Comparison of ENCODE assay signal across 8 cellular contexts in genomic region chr14:54902143-54902520, GRCh38. TPM values are rescaled to one million over a fixed set of nuclear protein-coding genes. Genes with fewer than 3 reads are reported as not detected.
DNase-seq lines count a peak whose midpoint lies in the region; TF ChIP-seq lines count a peak whose summit lies in the region.

No MANE protein-coding gene starts in this region.

- H2AFZ ChIP-seq in GM23248 (peak overlapping the region; percentile 84), hepatocyte (peak overlapping the region; percentile 81)

- H3K4me2 ChIP-seq in GM23248 (ENCODE audit: unreplicated experiment): peak overlapping the region; percentile 94
- H3K4me2 ChIP-seq in hepatocyte: peak overlapping the region; percentile 98
- H3K4me2 ChIP-seq in skeletal muscle satellite cell (ENCODE audit: low read length): peak overlapping the region; percentile 100

- H3K79me2 ChIP-seq in GM23248 (ENCODE audit: insufficient read depth) (no peaks in the 10 kb centered on the region), hepatocyte (peaks cover 29% of the 10 kb centered on the region)

- DNase-seq in GM06990 (ENCODE audit: extremely low read depth, insufficient read length) (peak; percentile 81), GM23248 (peak; percentile 89), T-helper 1 cell (peak; percentile 67 to 91 (median 75)), hepatocyte (ENCODE audit: low spot score) (peak; percentile 89), HPDE6-E6E7 (ENCODE audit: extremely low spot score) (no peak)

- H3K4me3 ChIP-seq in GM06990 (replicated peaks; ENCODE audit: low read depth, low read length) (peak overlapping the region; percentile 85), GM23248 (peak overlapping the region; percentile 82), hepatocyte (peak overlapping the region; percentile 95), skeletal muscle satellite cell (ENCODE audit: low read length) (peak overlapping the region; percentile 93)

- H3K9ac ChIP-seq in GM23248 (peak overlapping the region; percentile 77), skeletal muscle satellite cell (ENCODE audit: low read depth, low read length) (peak overlapping the region; percentile 67)

- H3K27ac ChIP-seq in GM23248 (no peak overlapping the region), KOPT-K1 (ENCODE audit: low read depth, low read length, poor library complexity, severe bottlenecking) (peak overlapping the region; percentile 81), adipose tissue (ENCODE audit: low read depth, low read length) (peak overlapping the region; percentile 0), hepatocyte (peak overlapping the region; percentile 94)

- WGBS in GM23248 (ENCODE audit: low coverage in 1 of 2, low lambda C conversion rate in 2 of 2, missing lambda C conversion rate in 2 of 2), 2 experiments: 0 to 1% methylated on average over 31 to 37 of the region's 37 CpGs
- WGBS in adipose tissue, 3 donors: 0% methylated on average over 37 of the region's 37 CpGs
- under 1% methylated on average over 25 of the region's 37 CpGs for WGBS in hepatocyte (ENCODE audit: low lambda C conversion rate, missing lambda C conversion rate)

- H3K27me3 ChIP-seq in GM06990 (replicated peaks; ENCODE audit: control insufficient read depth, insufficient read depth, low read length) (no peaks in the 10 kb centered on the region), GM23248 (replicated peaks; ENCODE audit: insufficient read depth) (no peaks in the 10 kb centered on the region), hepatocyte (peaks cover 7% of the 10 kb centered on the region), skeletal muscle satellite cell (ENCODE audit: control insufficient read depth, insufficient read depth, low read length) (peaks cover 14% of the 10 kb centered on the region)

- in situ Hi-C loops in GM23248 (cut with MboI): no loop called here

- TF ChIP-seq CTCF in GM06990 (IDR thresholded peaks at IDR 0.05; ENCODE audit: insufficient read depth, low read length, poor library complexity, severe bottlenecking): peak; percentile 10
- no peak for TF ChIP-seq CTCF in hepatocyte (IDR thresholded peaks at IDR 0.05; ENCODE audit: poor library complexity)

- H3K9me2 ChIP-seq in GM23248 (ENCODE audit: insufficient read depth): no peaks in the 10 kb centered on the region
- H3K9me2 ChIP-seq in hepatocyte (replicated peaks; ENCODE audit: insufficient read depth): no peaks in the 10 kb centered on the region

- H3K9me3 ChIP-seq in GM23248 (ENCODE audit: low read depth) (no peaks in the 10 kb centered on the region), KOPT-K1 (ENCODE audit: insufficient read depth, low read length, poor library complexity, severe bottlenecking) (no peaks in the 10 kb centered on the region), hepatocyte (ENCODE audit: low read depth) (no peaks in the 10 kb centered on the region), skeletal muscle satellite cell (replicated peaks; ENCODE audit: low read length) (no peaks in the 10 kb centered on the region)

- peaks cover 15% of the 10 kb centered on the region for H3F3A ChIP-seq in GM23248 (ENCODE audit: insufficient read depth)

- no peaks in the 10 kb centered on the region for H3K36me3 ChIP-seq in GM06990 (ENCODE audit: control insufficient read depth, insufficient read depth, low read length)
- H3K36me3 ChIP-seq in GM23248 (ENCODE audit: low read depth): no peaks in the 10 kb centered on the region
- H3K36me3 ChIP-seq in KOPT-K1 (ENCODE audit: insufficient read depth, low read length): no peaks in the 10 kb centered on the region
- H3K36me3 ChIP-seq in hepatocyte (replicated peaks; ENCODE audit: insufficient read depth, low read depth): no peaks in the 10 kb centered on the region
- H3K36me3 ChIP-seq in skeletal muscle satellite cell (ENCODE audit: insufficient read depth, low read length): no peaks in the 10 kb centered on the region

- H3K4me1 ChIP-seq in GM23248 (ENCODE audit: insufficient read depth): peaks cover 18% of the 10 kb centered on the region
- H3K4me1 ChIP-seq in hepatocyte (ENCODE audit: insufficient read depth): no peaks in the 10 kb centered on the region
- peaks cover 8% of the 10 kb centered on the region for H3K4me1 ChIP-seq in skeletal muscle satellite cell (ENCODE audit: control insufficient read depth, insufficient read depth, low read length)

- H4K20me1 ChIP-seq in GM23248 (ENCODE audit: insufficient read depth) (no peaks in the 10 kb centered on the region), hepatocyte (ENCODE audit: insufficient read depth, poor library complexity, severe bottlenecking) (no peaks in the 10 kb centered on the region)

RNA-seq across cellular contexts. Expression of gene GCH1, which starts 0.5 kb away (rescaled TPM):
- total RNA-seq in GM23248 (2014; rRNA removed; shearing (Covaris generic)): 3.9 and 7.3 TPM in 2 replicates
- polyA plus RNA-seq in GM23248 (2016; fragmentation: Nextera tagmentation; extraction: Ambion mirVana): 3.1 and 4.2 TPM in 2 replicates
- polyA plus RNA-seq in adipose tissue: 10 to 100 TPM in 1 of 3 donors, 1 to 10 TPM in 2; 3.6 to 19.6 (median 9.6) TPM
- 29.9 and 32.2 TPM in 2 replicates for total RNA-seq in hepatocyte
- 11.1 and 19.3 TPM in 2 replicates for polyA plus RNA-seq in hepatocyte
- 1.3 and 2.0 TPM in 2 replicates for total RNA-seq in skeletal muscle satellite cell (2012; rRNA removed)
